In the genomic region with DNA sequence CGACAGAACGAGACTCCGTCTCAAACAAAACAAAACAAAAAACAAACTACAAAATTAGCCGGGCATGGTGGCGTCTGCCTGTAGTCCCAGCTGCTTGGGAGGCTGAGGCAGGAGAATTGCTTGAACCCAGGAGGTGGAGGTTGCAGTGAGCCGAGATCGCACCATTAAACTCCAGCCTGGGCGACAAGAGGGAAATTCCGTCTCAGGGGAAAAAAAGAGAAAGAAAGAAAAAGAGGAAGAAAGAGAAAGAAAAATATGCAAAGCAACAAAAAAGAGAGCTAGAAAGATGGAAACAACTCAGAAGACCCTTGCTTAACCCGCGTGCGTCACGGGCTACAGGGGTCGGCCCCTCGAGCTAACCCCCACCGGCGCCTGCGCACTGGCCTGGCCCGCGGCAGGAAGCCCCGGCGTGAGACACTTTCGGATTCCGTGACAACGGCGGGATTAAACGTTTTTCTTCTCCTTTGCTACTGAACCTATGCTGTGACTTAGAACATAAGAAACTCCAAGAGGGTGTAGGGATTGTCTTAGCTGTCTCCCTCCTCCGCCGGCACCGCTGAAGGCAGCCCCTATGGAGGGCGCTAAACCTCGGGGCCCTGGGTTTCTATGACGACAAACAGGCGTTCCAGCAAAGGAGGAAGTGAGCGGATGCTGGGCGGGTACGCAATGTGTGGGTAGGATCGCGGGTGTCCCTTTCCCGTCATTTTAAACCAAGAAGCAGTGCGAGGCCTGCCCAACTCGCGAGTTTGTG, we compare ENCODE assay signal across 8 cellular contexts. TPM values are rescaled to one million over a fixed set of nuclear protein-coding genes. Genes with fewer than 3 reads are reported as not detected.
DNase-seq lines count a peak whose midpoint lies in the region; ATAC-seq and TF ChIP-seq lines count a peak whose summit lies in the region.

A gene with protein sequence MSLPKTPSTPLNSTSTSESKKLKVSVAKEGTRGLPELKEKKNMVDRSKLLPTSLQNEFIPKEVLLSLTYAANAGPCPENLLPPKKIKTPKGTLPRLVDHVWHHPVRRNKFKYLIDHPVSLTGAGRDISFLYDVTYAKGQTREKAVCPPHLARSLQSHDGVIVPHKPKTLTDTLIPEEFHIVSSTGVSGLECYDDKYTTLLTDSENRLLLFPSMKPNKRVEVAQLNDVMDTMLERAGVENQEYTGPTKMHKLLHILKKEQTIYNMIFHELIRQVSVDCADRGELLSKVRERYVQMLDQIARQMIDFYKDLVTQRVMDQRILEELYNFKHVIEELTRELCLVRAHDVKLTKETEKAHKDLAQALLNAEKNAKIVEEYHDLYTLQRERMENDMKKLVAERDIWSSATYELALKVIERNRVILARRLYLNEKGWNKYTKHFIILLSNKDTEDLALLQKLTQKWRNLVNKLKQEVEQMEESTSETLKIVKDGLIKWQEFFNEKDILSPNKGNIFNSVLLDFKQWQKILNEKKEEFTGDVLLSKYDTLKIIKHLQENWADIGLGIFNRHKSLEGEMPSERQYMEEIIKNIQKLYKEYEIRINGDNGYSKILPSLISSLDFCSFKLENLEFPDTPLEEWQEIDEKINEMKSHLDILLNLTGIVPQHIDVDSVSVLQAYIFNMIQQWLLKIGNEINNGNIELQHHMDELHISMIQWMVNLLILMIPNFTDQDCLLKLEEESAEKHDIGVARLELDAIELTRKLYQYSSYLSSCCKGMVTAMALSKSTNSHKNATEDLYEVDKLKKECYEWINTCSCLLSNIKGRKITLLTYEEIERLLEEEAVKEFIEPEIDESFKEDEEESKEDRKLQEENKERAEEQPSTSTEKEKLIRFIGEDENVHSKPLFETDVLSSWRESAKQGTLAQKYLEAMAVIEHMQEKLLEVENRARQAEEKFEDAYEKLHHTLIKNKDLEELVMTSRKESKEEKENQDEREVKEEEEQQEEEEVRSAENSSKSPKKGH (plus strand): TSS at position 630 of the 751 bp plus-strand sequence. CDS start 539 bp downstream, outside the sequence.

- H3K79me2 ChIP-seq in osteoblast (ENCODE audit: insufficient read depth, low read length) = no peaks in the 10 kb centered on the region

- H3K4me3 ChIP-seq in HFF-Myc (replicated peaks; ENCODE audit: low read depth, low read length) = peak within 1 kb of the TSS; percentile 63
- H3K4me3 ChIP-seq in osteoblast (ENCODE audit: insufficient read depth, low read length) = peak within 1 kb of the TSS; percentile 78
- peak within 1 kb of the TSS; percentile 82 for H3K4me3 ChIP-seq in thoracic aorta

- H3K4me2 ChIP-seq in osteoblast (ENCODE audit: insufficient read depth, low read length) = peak within 1 kb of the TSS; percentile 92

- H3K4me1 ChIP-seq in osteoblast (ENCODE audit: insufficient read depth, low read length) (no peaks in the 10 kb centered on the region), thoracic aorta (ENCODE audit: control insufficient read depth in 1 of 2, low read depth in 2 of 2) (peaks cover 5 to 18% of the 10 kb centered on the region in 2 donors)

- H3K27ac ChIP-seq in osteoblast (ENCODE audit: low read depth, low read length) = peak within 1 kb of the TSS; percentile 99
- peak within 1 kb of the TSS; percentile 90 to 91 for H3K27ac ChIP-seq in thoracic aorta

- H4K20me1 ChIP-seq in osteoblast (ENCODE audit: insufficient read depth, low read length) = no peaks in the 10 kb centered on the region

- H3K27me3 ChIP-seq in osteoblast (ENCODE audit: insufficient read depth, low read length) (no peaks in the 10 kb centered on the region), thoracic aorta (replicated peaks; ENCODE audit: insufficient read depth) (no peaks in the 10 kb centered on the region)

- peak; percentile 70 for DNase-seq in GM04504 (ENCODE audit: low read depth)
- DNase-seq in HFF-Myc (ENCODE audit: extremely low read depth, low read depth) = peak; percentile 46
- DNase-seq in MV-4-11 (lab: John Stamatoyannopoulos, UW) = peak; percentile 95
- DNase-seq in SK-N-DZ (ENCODE audit: low spot score) = peak; percentile 78
- peak; percentile 88 for DNase-seq in activated naive CD4-positive, alpha-beta T cell treated with anti-CD3 and anti-CD28 coated beads, Interleukin-2, amount 50 U/mL, for 16 hours
- DNase-seq in glomerular visceral epithelial cell (ENCODE audit: extremely low spot score) = peak; percentile 82
- peak; percentile 95 for DNase-seq in osteoblast (ENCODE audit: insufficient read length, low spot score, missing footprints)
- peak; percentile 67 for DNase-seq in thoracic aorta (ENCODE audit: low spot score)

- ATAC-seq in thoracic aorta (ENCODE audit: insufficient number of reproducible peaks, low FRiP score, low read depth) = peak; percentile 58

- TF ChIP-seq CTCF in HFF-Myc (IDR thresholded peaks at IDR 0.05; ENCODE audit: low read depth, low read length, missing control alignments) (no peak), osteoblast (IDR thresholded peaks at IDR 0.05; ENCODE audit: extremely low read depth, low read depth, low read length) (peak; percentile 12), thoracic aorta (IDR thresholded peaks at IDR 0.05) (no peak)

- H3K9me3 ChIP-seq in osteoblast (ENCODE audit: low read depth, low read length) = no peaks in the 10 kb centered on the region
- no peaks in the 10 kb centered on the region for H3K9me3 ChIP-seq in thoracic aorta

- H2AFZ ChIP-seq in osteoblast (ENCODE audit: low read length) = peak within 1 kb of the TSS; percentile 92

- H3K36me3 ChIP-seq in osteoblast (ENCODE audit: insufficient read depth, low read length) (no peaks in the 10 kb centered on the region), thoracic aorta (no peaks in the 10 kb centered on the region)

RNA-seq across cellular contexts. Expression of the gene that starts here (rescaled TPM):
- not detected in 2 replicates for polyA plus RNA-seq in SK-N-DZ (2014; cell fraction: cytosol; rRNA removed)
- polyA plus RNA-seq in SK-N-DZ (2014; cell fraction: nucleus; rRNA removed) = not detected in 2 replicates
- total RNA-seq in osteoblast (under 0.01 and 0.72 TPM in 2 replicates), thoracic aorta (not detected)

Comparison
In these comparisons a context has a peak if more than half of its experiments do, and no peak if none do; other contexts are left out.
1. Peak in every context shown above with its lines: DNase-seq, ATAC-seq, H3K4me3 ChIP-seq and H3K27ac ChIP-seq.
2. Peak in DNase-seq, H3K4me3 ChIP-seq, H3K27ac ChIP-seq and H3K4me2 ChIP-seq in osteoblast; RNA of the gene not detected or under 1 TPM.
3. Peak in DNase-seq, ATAC-seq, H3K4me3 ChIP-seq and H3K27ac ChIP-seq in thoracic aorta; RNA of the gene not detected or under 1 TPM.